ENCODE assay signal across 1 cellular context in genomic region chr9:19113964-19114679, GRCh38.
A peak's percentile ranks its signal among the peaks of the same experiment; 100 is the strongest.
TF ChIP-seq lines count a peak whose summit lies in the region.

No MANE protein-coding gene starts in this region.

TF ChIP-seq in K562, 482 proteins besides CTCF, POLR2A, EP300 and RAD21 (continues in another document):
- TF ChIP-seq FOSL1 (tag; conservative IDR thresholded peaks at IDR 0.05): peak; percentile 90
- peak; percentile 81; the same call in 1 of the 2 replicates for TF ChIP-seq HMBOX1 (IDR thresholded peaks at IDR 0.05)
- TF ChIP-seq ZFP36 (IDR thresholded peaks at IDR 0.05; ENCODE audit: low read depth, low read length, partially characterized antibody): no peak
- no peak for TF ChIP-seq MYNN (IDR thresholded peaks at IDR 0.05)
- TF ChIP-seq MYNN (CRISPR knock-in tag; IDR thresholded peaks at IDR 0.05): no peak
- peak; percentile 83 for TF ChIP-seq JUND (IDR thresholded peaks at IDR 0.05; ENCODE audit: borderline replicate concordance, low read depth, low read length)
- peak; percentile 86 for TF ChIP-seq JUND (tag; IDR thresholded peaks at IDR 0.05; ENCODE audit: borderline replicate concordance, low read depth, low read length)
- TF ChIP-seq, protein P1, sequence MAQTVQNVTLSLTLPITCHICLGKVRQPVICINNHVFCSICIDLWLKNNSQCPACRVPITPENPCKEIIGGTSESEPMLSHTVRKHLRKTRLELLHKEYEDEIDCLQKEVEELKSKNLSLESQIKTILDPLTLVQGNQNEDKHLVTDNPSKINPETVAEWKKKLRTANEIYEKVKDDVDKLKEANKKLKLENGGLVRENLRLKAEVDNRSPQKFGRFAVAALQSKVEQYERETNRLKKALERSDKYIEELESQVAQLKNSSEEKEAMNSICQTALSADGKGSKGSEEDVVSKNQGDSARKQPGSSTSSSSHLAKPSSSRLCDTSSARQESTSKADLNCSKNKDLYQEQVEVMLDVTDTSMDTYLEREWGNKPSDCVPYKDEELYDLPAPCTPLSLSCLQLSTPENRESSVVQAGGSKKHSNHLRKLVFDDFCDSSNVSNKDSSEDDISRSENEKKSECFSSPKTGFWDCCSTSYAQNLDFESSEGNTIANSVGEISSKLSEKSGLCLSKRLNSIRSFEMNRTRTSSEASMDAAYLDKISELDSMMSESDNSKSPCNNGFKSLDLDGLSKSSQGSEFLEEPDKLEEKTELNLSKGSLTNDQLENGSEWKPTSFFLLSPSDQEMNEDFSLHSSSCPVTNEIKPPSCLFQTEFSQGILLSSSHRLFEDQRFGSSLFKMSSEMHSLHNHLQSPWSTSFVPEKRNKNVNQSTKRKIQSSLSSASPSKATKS (CRISPR knock-in tag; IDR thresholded peaks at IDR 0.05): no peak
- TF ChIP-seq DPF2 (IDR thresholded peaks at IDR 0.05): peak; percentile 53; the same call in 1 of the 2 replicates
- TF ChIP-seq SAFB2 (IDR thresholded peaks at IDR 0.05; ENCODE audit: borderline replicate concordance, low read depth, low read length, severe bottlenecking): no peak
- no peak for TF ChIP-seq ZNF212 (CRISPR knock-in tag; IDR thresholded peaks at IDR 0.05)
- no peak for TF ChIP-seq ZNF551 (CRISPR knock-in tag; IDR thresholded peaks at IDR 0.05)
- TF ChIP-seq PTTG1 (tag; IDR thresholded peaks at IDR 0.05; ENCODE audit: low read depth): no peak
- TF ChIP-seq MEF2A (IDR thresholded peaks at IDR 0.05; ENCODE audit: control insufficient read depth, low read depth, low read length): no peak
- TF ChIP-seq NFYB (IDR thresholded peaks at IDR 0.05; ENCODE audit: extremely low read depth, insufficient read length): no peak
- TF ChIP-seq, protein P2, sequence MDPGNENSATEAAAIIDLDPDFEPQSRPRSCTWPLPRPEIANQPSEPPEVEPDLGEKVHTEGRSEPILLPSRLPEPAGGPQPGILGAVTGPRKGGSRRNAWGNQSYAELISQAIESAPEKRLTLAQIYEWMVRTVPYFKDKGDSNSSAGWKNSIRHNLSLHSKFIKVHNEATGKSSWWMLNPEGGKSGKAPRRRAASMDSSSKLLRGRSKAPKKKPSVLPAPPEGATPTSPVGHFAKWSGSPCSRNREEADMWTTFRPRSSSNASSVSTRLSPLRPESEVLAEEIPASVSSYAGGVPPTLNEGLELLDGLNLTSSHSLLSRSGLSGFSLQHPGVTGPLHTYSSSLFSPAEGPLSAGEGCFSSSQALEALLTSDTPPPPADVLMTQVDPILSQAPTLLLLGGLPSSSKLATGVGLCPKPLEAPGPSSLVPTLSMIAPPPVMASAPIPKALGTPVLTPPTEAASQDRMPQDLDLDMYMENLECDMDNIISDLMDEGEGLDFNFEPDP (CRISPR knock-in tag; IDR thresholded peaks at IDR 0.05): no peak
- TF ChIP-seq ARID1B (IDR thresholded peaks at IDR 0.05): peak; percentile 59
- no peak for TF ChIP-seq ZNF407 (IDR thresholded peaks at IDR 0.05; ENCODE audit: low read depth)
- peak; percentile 42; the same call in 1 of the 2 replicates for TF ChIP-seq ZNF384 (IDR thresholded peaks at IDR 0.05; ENCODE audit: low read depth, low read length)
- TF ChIP-seq MAFK (IDR thresholded peaks at IDR 0.05; ENCODE audit: low read length): no peak
- TF ChIP-seq HDGF (IDR thresholded peaks at IDR 0.05): no peak
- no peak for TF ChIP-seq SETDB1 (IDR thresholded peaks at IDR 0.05; ENCODE audit: low read length)
- TF ChIP-seq FOXJ2 (tag; IDR thresholded peaks at IDR 0.05): no peak
- peak; percentile 45 for TF ChIP-seq RBBP5 (IDR thresholded peaks at IDR 0.05; ENCODE audit: borderline replicate concordance, insufficient read depth, low read length, poor library complexity, severe bottlenecking)
- 0 out of 2 replicates have a peak, but pooled peaks have one; percentile 44 for TF ChIP-seq THRA (IDR thresholded peaks at IDR 0.05)
- peak; percentile 89 for TF ChIP-seq CEBPB (tag; IDR thresholded peaks at IDR 0.05)
- no peak for TF ChIP-seq ARID4B (CRISPR knock-in tag; IDR thresholded peaks at IDR 0.05)
- TF ChIP-seq, protein P3, sequence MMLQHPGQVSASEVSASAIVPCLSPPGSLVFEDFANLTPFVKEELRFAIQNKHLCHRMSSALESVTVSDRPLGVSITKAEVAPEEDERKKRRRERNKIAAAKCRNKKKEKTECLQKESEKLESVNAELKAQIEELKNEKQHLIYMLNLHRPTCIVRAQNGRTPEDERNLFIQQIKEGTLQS (IDR thresholded peaks at IDR 0.05): peak; percentile 85
- TF ChIP-seq, protein P3 (CRISPR knock-in tag; conservative IDR thresholded peaks at IDR 0.05): no peak
- TF ChIP-seq EP400 (IDR thresholded peaks at IDR 0.05): no peak
- no peak for TF ChIP-seq ATF4 (CRISPR knock-in tag; IDR thresholded peaks at IDR 0.05)
- no peak for TF ChIP-seq ZNF316 (IDR thresholded peaks at IDR 0.05)
- TF ChIP-seq SMARCE1 (IDR thresholded peaks at IDR 0.05): peak; percentile 63; the same call in 1 of the 2 replicates
- TF ChIP-seq ZNF561 (CRISPR knock-in tag; conservative IDR thresholded peaks at IDR 0.05): no peak
- no peak for TF ChIP-seq ZNF23 (CRISPR knock-in tag; IDR thresholded peaks at IDR 0.05)
- no peak for TF ChIP-seq ZNF717 (CRISPR knock-in tag; IDR thresholded peaks at IDR 0.05)
- TF ChIP-seq ETV6 (IDR thresholded peaks at IDR 0.05; ENCODE audit: borderline replicate concordance in 1 of 2, low read depth in 2 of 2, low read length in 1 of 2): no peak
- no peak for TF ChIP-seq ETV6 (CRISPR knock-in tag; IDR thresholded peaks at IDR 0.05; ENCODE audit: borderline replicate concordance)
- TF ChIP-seq TAF1 (IDR thresholded peaks at IDR 0.05; ENCODE audit: control insufficient read depth, extremely low read depth, insufficient read depth, low read length, severe bottlenecking): no peak
- no peak for TF ChIP-seq ZNF766 (CRISPR knock-in tag; conservative IDR thresholded peaks at IDR 0.05)
- no peak for TF ChIP-seq SPI1 (IDR thresholded peaks at IDR 0.05; ENCODE audit: borderline replicate concordance, low read depth, low read length)
